Comparison of ENCODE assay signal across 1 cellular context in the genomic region with DNA sequence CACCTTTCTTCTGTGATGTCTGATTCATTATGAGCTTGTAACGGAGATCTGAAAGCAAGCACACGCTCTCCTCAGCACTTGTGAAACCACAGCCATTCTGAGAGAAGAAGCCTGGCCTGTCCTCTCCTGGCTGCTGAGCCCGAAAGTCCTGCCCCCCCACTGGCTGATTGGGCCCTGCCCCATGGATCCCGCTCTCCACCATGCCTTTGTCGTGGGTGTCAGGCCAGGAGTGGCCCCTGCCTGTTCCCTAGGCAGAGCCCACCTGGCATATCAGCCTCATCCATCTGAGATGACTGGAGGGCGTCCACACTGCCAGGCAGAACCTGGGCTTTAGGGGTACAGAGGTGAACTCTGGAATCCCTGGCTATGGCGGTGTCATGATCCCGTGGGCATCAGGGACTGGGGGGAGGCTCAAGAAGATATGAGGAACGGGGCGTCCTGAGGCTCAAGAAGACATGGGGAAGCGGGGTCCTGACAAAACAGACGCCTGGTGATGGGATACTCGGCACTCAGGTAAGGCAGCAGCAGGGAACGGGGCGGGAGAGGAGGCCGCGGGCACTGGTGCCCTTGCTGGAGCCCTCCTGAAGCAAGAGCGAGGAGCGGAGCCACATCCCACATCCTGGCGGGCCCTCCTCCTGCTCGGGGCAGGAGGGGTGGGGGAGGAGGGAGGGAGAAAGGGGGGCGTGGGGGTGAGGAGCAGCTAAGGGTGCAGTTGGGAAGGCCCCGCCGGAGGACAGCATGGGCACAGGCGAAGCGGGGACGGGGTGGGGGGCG.
TF ChIP-seq lines count a peak whose summit lies in the region.
"Not testable (repeated sequence)": the region's sequence is repeated elsewhere in the genome, so short reads cannot be mapped to it uniquely, and the experiment has no call there.

No MANE protein-coding gene starts in this region.

TF ChIP-seq in K562, 482 proteins besides CTCF, POLR2A, EP300 and RAD21:
- TF ChIP-seq SUPT5H (IDR thresholded peaks at IDR 0.05) (0 out of 2 replicates have a peak, but pooled peaks have one; percentile 15), POLR2G (IDR thresholded peaks at IDR 0.05; ENCODE audit: low read depth, low read length) (peak; percentile 15; the same call in 1 of the 2 replicates)
- TF ChIP-seq, protein P1, sequence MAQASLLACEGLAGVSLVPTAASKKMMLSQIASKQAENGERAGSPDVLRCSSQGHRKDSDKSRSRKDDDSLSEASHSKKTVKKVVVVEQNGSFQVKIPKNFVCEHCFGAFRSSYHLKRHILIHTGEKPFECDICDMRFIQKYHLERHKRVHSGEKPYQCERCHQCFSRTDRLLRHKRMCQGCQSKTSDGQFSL (CRISPR knock-in tag; IDR thresholded peaks at IDR 0.05): peak; percentile 70
- TF ChIP-seq, protein P1 (tag; IDR thresholded peaks at IDR 0.05): not testable (repeated sequence)
